1 cellular context compared by ENCODE assay signal in genomic region chr3:4719011-4719649, GRCh38.
TF ChIP-seq lines count a peak whose summit lies in the region.

No MANE protein-coding gene starts in this region.

TF ChIP-seq in IMR-90, 13 proteins besides CTCF, POLR2A, EP300 and RAD21:
- TF ChIP-seq FOS (IDR thresholded peaks at IDR 0.05; ENCODE audit: low read depth, low read length), result no peak
- TF ChIP-seq BHLHE40 (IDR thresholded peaks at IDR 0.05; ENCODE audit: low read depth, low read length), result no peak
- no peak for TF ChIP-seq MAFK (IDR thresholded peaks at IDR 0.05; ENCODE audit: low read depth, low read length)
- TF ChIP-seq ELK1 (IDR thresholded peaks at IDR 0.05; ENCODE audit: borderline replicate concordance, low read depth, low read length), result no peak
- no peak for TF ChIP-seq MAZ (IDR thresholded peaks at IDR 0.05; ENCODE audit: borderline replicate concordance, low read depth, low read length)
- TF ChIP-seq USF2 (IDR thresholded peaks at IDR 0.05; ENCODE audit: low read depth, low read length), result no peak
- TF ChIP-seq CEBPB (IDR thresholded peaks at IDR 0.05; ENCODE audit: low read depth, low read length), result no peak
